In genomic region chr19:13833330-13834265, GRCh38 we compare ENCODE assay signal across 8 cellular contexts. TPM values are rescaled to one million over a fixed set of nuclear protein-coding genes. Genes with fewer than 3 reads are reported as not detected.
DNase-seq lines count a peak whose midpoint lies in the region; ATAC-seq and TF ChIP-seq lines count a peak whose summit lies in the region.

No MANE protein-coding gene starts in this region.

- intact Hi-C loops in left colon (cut with DNase I, micrococcal nuclease) = no loop called here

- TF ChIP-seq CTCF in choroid plexus epithelial cell (conservative IDR thresholded peaks at IDR 0.05; ENCODE audit: low read depth, low read length) = peak; percentile 56

- ATAC-seq in HG03025 (IDR thresholded peaks at IDR 0.05; ENCODE audit: low FRiP score, unreplicated experiment) (peak; percentile 56), left colon (peak; percentile 95)

- peak; percentile 39 for DNase-seq in NK-92 (lab: John Stamatoyannopoulos, UW; ENCODE audit: unreplicated experiment)
- DNase-seq in NK-92 treated with Interleukin-12 subunit alpha and Interleukin-12 subunit beta, amount 100 ng/mL, for 24 hours (lab: John Stamatoyannopoulos, UW) = no peak
- DNase-seq in NCI-H2227 treated with DMSO at 0.1 percent for 48 hours (lab: John Stamatoyannopoulos, UW) = peak; percentile 77
- DNase-seq in activated CD4-positive, alpha-beta T cell treated with anti-CD3 and anti-CD28 coated beads for 24 hours (ENCODE audit: low read depth in 2 of 2) = peak; percentile 88 to 93
- peak; percentile 93 for DNase-seq in choroid plexus epithelial cell (ENCODE audit: low read depth)
- DNase-seq in left colon = peak; percentile 96 to 97
- peak; percentile 93 to 97 for DNase-seq in stimulated activated CD4-positive, alpha-beta T cell treated with anti-CD3 and anti-CD28 coated beads, Interleukin-2, amount 100 ng/mL, for 24 hours

- H3K4me3 ChIP-seq in choroid plexus epithelial cell (ENCODE audit: low read depth, low read length) = peak overlapping the region; percentile 40

RNA-seq across cellular contexts. Expression of gene ZSWIM4, which starts 38.4 kb away (rescaled TPM):
- total RNA-seq in left colon = 1 to 10 TPM; 3.0 TPM

RNA-seq across cellular contexts. Expression of gene NANOS3, which starts 43.3 kb away (rescaled TPM):
- under 1 TPM in 1 of 2 donors, not detected in 1; 0.56 TPM for total RNA-seq in left colon

RNA-seq across cellular contexts. Expression of gene C19orf53, which starts 59.3 kb away (rescaled TPM):
- 10 to 100 TPM; 44.9 to 46.7 TPM for total RNA-seq in left colon
